In the genomic region with DNA sequence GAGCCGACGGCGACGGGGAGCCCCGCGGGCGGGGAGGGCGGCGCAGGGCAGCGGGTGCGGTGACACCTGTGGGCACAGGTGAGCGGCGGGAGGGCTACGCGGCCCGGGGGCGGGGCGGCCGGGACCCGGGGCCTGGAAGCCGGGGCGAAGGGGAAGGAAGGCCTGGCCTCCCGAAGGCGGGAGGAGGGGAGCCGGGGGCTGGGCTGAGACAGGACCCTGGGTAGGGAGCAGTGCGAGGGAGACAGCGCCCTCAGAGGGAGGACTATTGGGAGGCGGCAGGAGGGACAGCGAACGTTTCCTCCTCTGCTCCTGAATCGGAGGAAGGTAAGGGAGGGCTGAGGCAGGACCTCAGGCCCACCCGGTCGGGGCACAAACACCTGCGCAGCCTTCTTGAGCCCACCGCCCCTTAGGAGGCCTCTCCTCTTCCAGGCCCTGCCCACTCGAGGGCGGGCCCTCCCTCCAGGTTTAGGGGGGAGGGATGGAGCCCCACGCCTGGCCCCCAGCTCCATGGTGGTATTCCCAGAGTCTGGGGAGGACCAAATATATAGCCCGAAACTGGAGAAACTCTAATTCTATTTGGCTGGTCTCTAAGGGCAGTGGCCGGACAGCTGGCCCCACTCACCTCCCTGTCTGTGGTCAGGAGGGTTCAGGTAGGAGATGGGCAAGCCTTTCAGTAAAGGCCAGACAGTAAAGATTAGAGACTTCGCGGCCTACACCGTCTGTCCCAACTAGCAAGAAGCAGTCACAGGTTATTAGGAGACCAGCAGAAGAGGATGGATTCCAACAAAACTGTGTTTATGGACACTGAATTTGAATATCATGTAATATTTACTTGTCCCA, we compare ENCODE assay signal across 14 cellular contexts. TPM values are rescaled to one million over a fixed set of nuclear protein-coding genes. Genes with fewer than 3 reads are reported as not detected.
DNase-seq lines count a peak whose midpoint lies in the region; ATAC-seq and TF ChIP-seq lines count a peak whose summit lies in the region.
"Had no signal": no experiment of that assay in that cellular context is flagged by ENCODE, and none has a peak within 500 bp of the region (broad histone marks: within the 10 kb centered on the region; RNA-seq: fewer than 3 reads in every experiment).

No MANE protein-coding gene starts in this region.

- H3K9ac ChIP-seq in neural cell (ENCODE audit: low read length): no peak overlapping the region

- no peaks in the 10 kb centered on the region for H3K36me3 Mint-ChIP-seq in stimulated activated memory B cell treated with anti-CD40 and anti-IgM and Interleukin-4, amounts not matched to agents 10 μg/mL and 1 μg/mL and 100 μg/mL, for 72 hours
- no peaks in the 10 kb centered on the region for H3K36me3 Mint-ChIP-seq in activated naive CD4-positive, alpha-beta T cell treated with anti-CD3 and anti-CD28 coated beads for 36 hours (ENCODE audit: low read depth)
- H3K36me3 Mint-ChIP-seq: naive B cell had no signal

- H3K27ac Mint-ChIP-seq in stimulated activated memory B cell treated with anti-CD40 and anti-IgM and Interleukin-4, amounts not matched to agents 10 μg/mL and 1 μg/mL and 100 μg/mL, for 72 hours: no peak overlapping the region
- H3K27ac Mint-ChIP-seq in activated naive CD4-positive, alpha-beta T cell treated with anti-CD3 and anti-CD28 coated beads for 36 hours: no peak overlapping the region
- H3K27ac Mint-ChIP-seq: activated CD4-positive, alpha-beta T cell treated with anti-CD3 and anti-CD28 coated beads, Interleukin-2, amount 10 ng/mL, durations not matched to agents 7 days and 5 days; naive B cell had no signal

- H3K4me3 ChIP-seq in AG04449 (ENCODE audit: low read depth, low read length) (peak overlapping the region; percentile 20), LNCaP clone FGC (ENCODE audit: low read depth, low read length) (peak overlapping the region; percentile 36; the same call in 1 of the 2 replicates), epithelial cell of proximal tubule (ENCODE audit: low read depth, low read length) (peak overlapping the region; percentile 24), neural cell (ENCODE audit: low read length) (peak overlapping the region; percentile 43)

- peaks cover 17% of the 10 kb centered on the region for H3K4me1 Mint-ChIP-seq in stimulated activated memory B cell treated with anti-CD40 and anti-IgM and Interleukin-4, amounts not matched to agents 10 μg/mL and 1 μg/mL and 100 μg/mL, for 72 hours
- H3K4me1 Mint-ChIP-seq in activated naive CD4-positive, alpha-beta T cell treated with anti-CD3 and anti-CD28 coated beads for 36 hours (ENCODE audit: low read depth): peaks cover 8% of the 10 kb centered on the region
- H3K4me1 Mint-ChIP-seq: activated CD4-positive, alpha-beta T cell treated with anti-CD3 and anti-CD28 coated beads, Interleukin-2, amount 10 ng/mL, durations not matched to agents 7 days and 5 days had no signal

- H3K4me2 ChIP-seq in neural cell (ENCODE audit: low read length): no peak overlapping the region

- H3F3A ChIP-seq in neural cell (ENCODE audit: insufficient read depth, low read length, poor library complexity, severe bottlenecking): no peaks in the 10 kb centered on the region

- CTCF ChIA-PET in AG04449 (lab: Yijun Ruan, JAX): interaction anchor here (3.4 kb wide), 1 partner anchor 12 kb away, joined by 12 read pairs; no protein-coding TSS in a partner anchor
- CTCF ChIA-PET in activated naive CD4-positive, alpha-beta T cell treated with anti-CD3 and anti-CD28 coated beads for 36 hours (lab: Charles Lee): no interaction called here

- no peak for DNase-seq in AG04449 (ENCODE audit: low read depth, low spot score)
- no peak for DNase-seq in LNCaP clone FGC (ENCODE audit: low read depth)
- no peak for DNase-seq in epithelial cell of proximal tubule (ENCODE audit: low read depth)
- DNase-seq in dedifferentiated amniotic fluid mesenchymal stem cell (ENCODE audit: extremely low spot score): no peak
- no peak for DNase-seq in hepatic stellate cell (ENCODE audit: low spot score)
- no peak for DNase-seq in activated naive CD4-positive, alpha-beta T cell treated with anti-CD3 and anti-CD28 coated beads for 36 hours
- DNase-seq: activated CD4-positive, alpha-beta T cell treated with anti-CD3 and anti-CD28 coated beads, Interleukin-2, amount 10 ng/mL, durations not matched to agents 7 days and 5 days; cerebellar nuclear complex; DMS79 treated with DMSO at 0.1 percent for 48 hours; naive B cell; NK-92 treated with Interleukin-12 subunit alpha and Interleukin-12 subunit beta, amount 100 ng/mL, for 24 hours; stimulated activated naive CD4-positive, alpha-beta T cell treated with Interleukin-2 at 50 U/mL for 16 hours had no signal

- H3K9me3 ChIP-seq in neural cell (ENCODE audit: low read length): no peaks in the 10 kb centered on the region

- POLR2A ChIA-PET in AG04449 (lab: Yijun Ruan, JAX): no interaction called here

- H3K36me3 ChIP-seq in neural cell (ENCODE audit: insufficient read depth, low read length): no peaks in the 10 kb centered on the region

- TF ChIP-seq EP300 in neural cell (conservative IDR thresholded peaks at IDR 0.05; ENCODE audit: poor library complexity, severe bottlenecking): no peak

- H3K9me2 ChIP-seq in neural cell (ENCODE audit: insufficient read depth, low read length): no peaks in the 10 kb centered on the region

- H3K4me3 Mint-ChIP-seq in stimulated activated memory B cell treated with anti-CD40 and anti-IgM and Interleukin-4, amounts not matched to agents 10 μg/mL and 1 μg/mL and 100 μg/mL, for 72 hours: no peak overlapping the region
- H3K4me3 Mint-ChIP-seq in activated naive CD4-positive, alpha-beta T cell treated with anti-CD3 and anti-CD28 coated beads for 36 hours: no peak overlapping the region
- H3K4me3 Mint-ChIP-seq: activated CD4-positive, alpha-beta T cell treated with anti-CD3 and anti-CD28 coated beads, Interleukin-2, amount 10 ng/mL, durations not matched to agents 7 days and 5 days had no signal

- no peaks in the 10 kb centered on the region for H3K79me2 ChIP-seq in neural cell (replicated peaks; ENCODE audit: insufficient read depth, low read length)

- H3K9me3 Mint-ChIP-seq in stimulated activated memory B cell treated with anti-CD40 and anti-IgM and Interleukin-4, amounts not matched to agents 10 μg/mL and 1 μg/mL and 100 μg/mL, for 72 hours: no peaks in the 10 kb centered on the region
- H3K9me3 Mint-ChIP-seq in activated naive CD4-positive, alpha-beta T cell treated with anti-CD3 and anti-CD28 coated beads for 36 hours: no peaks in the 10 kb centered on the region
- H3K9me3 Mint-ChIP-seq: activated CD4-positive, alpha-beta T cell treated with anti-CD3 and anti-CD28 coated beads, Interleukin-2, amount 10 ng/mL, durations not matched to agents 7 days and 5 days; naive B cell had no signal

- intact Hi-C loops in activated naive CD4-positive, alpha-beta T cell treated with anti-CD3 and anti-CD28 coated beads for 36 hours (cut with micrococcal nuclease): no loop called here

- no peak overlapping the region for H3K27ac ChIP-seq in neural cell (ENCODE audit: low read length)

- H2AFZ ChIP-seq in neural cell (ENCODE audit: low read depth, low read length): no peak overlapping the region

- no peak for TF ChIP-seq RAD21 in neural cell (conservative IDR thresholded peaks at IDR 0.05)

- TF ChIP-seq CTCF in AG04449 (IDR thresholded peaks at IDR 0.05; ENCODE audit: insufficient read depth, low read length, missing control alignments) (no peak), LNCaP clone FGC (IDR thresholded peaks at IDR 0.05; ENCODE audit: control insufficient read depth, extremely low read depth, insufficient read depth) (no peak), epithelial cell of proximal tubule (conservative IDR thresholded peaks at IDR 0.05; ENCODE audit: low read depth, low read length) (no peak), neural cell (IDR thresholded peaks at IDR 0.05; ENCODE audit: poor library complexity, severe bottlenecking) (no peak)

- peaks cover 84% of the 10 kb centered on the region for H3K27me3 Mint-ChIP-seq in stimulated activated memory B cell treated with anti-CD40 and anti-IgM and Interleukin-4, amounts not matched to agents 10 μg/mL and 1 μg/mL and 100 μg/mL, for 72 hours
- H3K27me3 Mint-ChIP-seq in activated naive CD4-positive, alpha-beta T cell treated with anti-CD3 and anti-CD28 coated beads for 36 hours (ENCODE audit: low read depth): peaks cover 6% of the 10 kb centered on the region

- H3K27me3 ChIP-seq in neural cell (ENCODE audit: insufficient read depth, low read depth, low read length): peaks cover 24% of the 10 kb centered on the region

- no peak for ATAC-seq in stimulated activated memory B cell treated with anti-CD40 and anti-IgM and Interleukin-4, amounts not matched to agents 10 μg/mL and 1 μg/mL and 100 μg/mL, for 72 hours

- no peaks in the 10 kb centered on the region for H4K20me1 ChIP-seq in neural cell (ENCODE audit: insufficient read depth)

TF ChIP-seq in neural cell, 6 proteins besides CTCF, POLR2A, EP300 and RAD21 (continues in another document):
- TF ChIP-seq TAF1 (IDR thresholded peaks at IDR 0.05; ENCODE audit: low read depth): no peak
- no peak for TF ChIP-seq EZH2 (IDR thresholded peaks at IDR 0.05; ENCODE audit: borderline replicate concordance, insufficient read depth, low read length, poor library complexity, severe bottlenecking)

RNA-seq across cellular contexts. Expression of a gene that starts 0.5 kb away (rescaled TPM):
- 3.5 and 9.6 TPM in 2 replicates for total RNA-seq in epithelial cell of proximal tubule
- not detected in 2 replicates for polyA plus RNA-seq in neural cell
- polyA minus RNA-seq in neural cell: not detected in 2 replicates
- not detected for total RNA-seq in activated naive CD4-positive, alpha-beta T cell treated with anti-CD3 and anti-CD28 coated beads for 36 hours
- total RNA-seq: activated CD4-positive, alpha-beta T cell treated with anti-CD3 and anti-CD28 coated beads, Interleukin-2, amount 10 ng/mL, durations not matched to agents 7 days and 5 days had no signal

RNA-seq across cellular contexts. Expression of a gene that starts 30.9 kb away (rescaled TPM):
- total RNA-seq in epithelial cell of proximal tubule: 163 and 186 TPM in 2 replicates
- polyA plus RNA-seq in neural cell: 4.5 and 6.7 TPM in 2 replicates
- 1.6 and 3.7 TPM in 2 replicates for polyA minus RNA-seq in neural cell
- 10 to 100 TPM; 38.1 to 41.3 TPM for total RNA-seq in activated naive CD4-positive, alpha-beta T cell treated with anti-CD3 and anti-CD28 coated beads for 36 hours
